ENCODE assay signal across 9 cellular contexts in genomic region chr6:25359191-25359861, GRCh38.
DNase-seq lines count a peak whose midpoint lies in the region; ATAC-seq and TF ChIP-seq lines count a peak whose summit lies in the region.
"Had no signal": no experiment of that assay in that cellular context is flagged by ENCODE, and none has a peak within 500 bp of the region (broad histone marks: within the 10 kb centered on the region; RNA-seq: fewer than 3 reads in every experiment).

No MANE protein-coding gene starts in this region.

- H3F3A ChIP-seq in PC-3 (ENCODE audit: low read length, unreplicated experiment) = no peaks in the 10 kb centered on the region

- H3K9me3 ChIP-seq in PC-3 (ENCODE audit: low read length) = no peaks in the 10 kb centered on the region

- peak overlapping the region; percentile 19; the same call in 1 of the 2 replicates for H2AFZ ChIP-seq in PC-3 (ENCODE audit: low read length)

- H3K4me3 ChIP-seq in PC-3 (ENCODE audit: low read length) (peak overlapping the region; percentile 16; the same call in 1 of the 2 replicates), fibroblast of villous mesenchyme (ENCODE audit: low read depth, low read length) (no peak overlapping the region)
- H3K4me3 ChIP-seq: GM12878 had no signal

- H3K4me2 ChIP-seq in PC-3 (ENCODE audit: low read length) = peak overlapping the region; percentile 65

- no peak overlapping the region for H3K9ac ChIP-seq in PC-3 (ENCODE audit: low read length)

- H3K9me2 ChIP-seq in PC-3 (replicated peaks; ENCODE audit: low read length) = no peaks in the 10 kb centered on the region

- peak; percentile 79 for ATAC-seq in PC-3
- ATAC-seq in GM18498 (IDR thresholded peaks at IDR 0.05; ENCODE audit: unreplicated experiment) = no peak
- ATAC-seq: GM12878 had no signal

- CTCF ChIA-PET in PC-3 (lab: Charles Lee) = no interaction called here

- DNase-seq in Caki2 (ENCODE audit: low read depth) (peak; percentile 72), PC-3 (peak; percentile 70), fibroblast of villous mesenchyme (ENCODE audit: low read depth) (peak; percentile 71), pons (ENCODE audit: low spot score) (peak; percentile 49), HuH-7 (ENCODE audit: low spot score) (no peak), activated gamma-delta T cell (lab: John Stamatoyannopoulos, UW) (no peak), NCI-H2029 (lab: John Stamatoyannopoulos, UW) (no peak)

- no peaks in the 10 kb centered on the region for H4K20me1 ChIP-seq in PC-3 (ENCODE audit: low read length)

- POLR2A ChIA-PET in PC-3 (lab: Charles Lee; ENCODE audit: unreplicated experiment) = interaction anchor here (0.6 kb wide), 1 partner anchor 50 kb away, joined by 4 read pairs; no protein-coding TSS in a partner anchor

- TF ChIP-seq CTCF in PC-3 (conservative IDR thresholded peaks at IDR 0.05; ENCODE audit: low read depth, low read length) (no peak), fibroblast of villous mesenchyme (IDR thresholded peaks at IDR 0.05; ENCODE audit: insufficient read depth, low read depth, low read length) (no peak)

- no peaks in the 10 kb centered on the region for H3K27me3 ChIP-seq in PC-3 (ENCODE audit: low read length)

- intact Hi-C loops in PC-3 (cut with micrococcal nuclease) = no loop called here

- H3K36me3 ChIP-seq in PC-3 (ENCODE audit: low read depth, low read length) = no peaks in the 10 kb centered on the region

- H3K79me2 ChIP-seq in PC-3 (ENCODE audit: low read length) = peaks cover 39% of the 10 kb centered on the region

- in situ Hi-C loops in Caki2 (cut with HindIII; ENCODE audit: low pct_unique_long_range_greater_than_20kb, low sequenced_read_pairs) = no loop called here

- BruUV-seq in PC-3 (replicated peaks; lab: Mats Ljungman, UMichigan) = no TSS peak

- H3K27ac ChIP-seq in PC-3 (ENCODE audit: low read length) = peak overlapping the region; percentile 68

- peaks cover 23% of the 10 kb centered on the region for H3K4me1 ChIP-seq in PC-3 (ENCODE audit: insufficient read depth, low read length)

Comparison
In these comparisons a context has a peak if more than half of its experiments do, and no peak if none do; other contexts are left out.
1. DNase-seq: peak in Caki2 (single experiment), PC-3 (single experiment), fibroblast of villous mesenchyme (single experiment) and pons (single experiment); none in HuH-7 (single experiment), activated gamma-delta T cell (single experiment) and NCI-H2029 (single experiment).